In the genomic region with DNA sequence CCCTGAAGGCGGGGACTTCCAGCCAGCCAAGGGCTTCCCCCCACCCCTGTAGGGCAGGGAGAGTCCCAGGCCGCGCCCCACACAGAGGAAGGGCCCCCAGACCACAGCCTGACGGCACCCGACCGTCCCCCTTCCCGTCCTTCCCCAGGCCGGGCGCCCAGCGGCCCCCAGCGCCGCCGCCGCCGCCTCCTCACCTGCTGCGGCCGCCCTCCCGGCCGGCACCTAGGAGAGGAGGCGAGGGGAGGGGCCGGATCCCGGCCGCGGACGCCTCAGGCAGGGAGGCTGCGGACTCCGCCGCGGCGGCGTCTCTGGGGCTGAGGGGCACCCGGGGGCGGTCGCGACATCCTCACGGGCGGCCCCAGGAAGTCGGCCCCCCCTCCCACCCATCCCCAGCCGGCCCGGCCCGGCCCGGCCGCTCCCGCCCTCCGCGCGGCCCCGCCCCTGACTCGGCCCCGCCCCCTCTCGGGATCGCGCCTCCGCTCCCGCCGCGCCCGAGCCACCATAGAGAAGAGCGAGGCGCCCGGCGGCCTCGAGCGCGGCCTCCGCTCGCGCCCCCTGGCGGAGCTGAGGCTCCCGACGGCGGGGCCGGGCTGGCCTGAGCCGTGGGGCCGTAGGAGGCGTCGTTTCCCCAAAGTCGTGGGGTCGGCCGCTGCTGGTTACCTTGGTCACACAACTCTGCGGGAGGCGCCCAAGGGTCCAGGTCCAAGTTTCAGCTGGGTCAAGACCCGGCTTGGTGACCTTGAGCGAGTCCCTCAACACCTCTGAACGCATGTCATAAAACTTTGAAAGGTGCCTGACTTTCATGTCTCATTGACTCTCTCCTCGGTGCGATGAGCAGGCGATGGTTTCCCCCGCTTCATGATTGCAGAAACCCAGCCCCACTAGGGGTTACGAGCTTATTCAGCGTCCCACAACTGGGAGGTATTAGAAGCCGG, we compare ENCODE assay signal across 1 cellular context.
TF ChIP-seq lines count a peak whose summit lies in the region.

No MANE protein-coding gene starts in this region.

TF ChIP-seq in HepG2, 621 proteins besides CTCF, POLR2A, EP300 and RAD21 (continued from another document and continues in another):
- TF ChIP-seq, protein P1, sequence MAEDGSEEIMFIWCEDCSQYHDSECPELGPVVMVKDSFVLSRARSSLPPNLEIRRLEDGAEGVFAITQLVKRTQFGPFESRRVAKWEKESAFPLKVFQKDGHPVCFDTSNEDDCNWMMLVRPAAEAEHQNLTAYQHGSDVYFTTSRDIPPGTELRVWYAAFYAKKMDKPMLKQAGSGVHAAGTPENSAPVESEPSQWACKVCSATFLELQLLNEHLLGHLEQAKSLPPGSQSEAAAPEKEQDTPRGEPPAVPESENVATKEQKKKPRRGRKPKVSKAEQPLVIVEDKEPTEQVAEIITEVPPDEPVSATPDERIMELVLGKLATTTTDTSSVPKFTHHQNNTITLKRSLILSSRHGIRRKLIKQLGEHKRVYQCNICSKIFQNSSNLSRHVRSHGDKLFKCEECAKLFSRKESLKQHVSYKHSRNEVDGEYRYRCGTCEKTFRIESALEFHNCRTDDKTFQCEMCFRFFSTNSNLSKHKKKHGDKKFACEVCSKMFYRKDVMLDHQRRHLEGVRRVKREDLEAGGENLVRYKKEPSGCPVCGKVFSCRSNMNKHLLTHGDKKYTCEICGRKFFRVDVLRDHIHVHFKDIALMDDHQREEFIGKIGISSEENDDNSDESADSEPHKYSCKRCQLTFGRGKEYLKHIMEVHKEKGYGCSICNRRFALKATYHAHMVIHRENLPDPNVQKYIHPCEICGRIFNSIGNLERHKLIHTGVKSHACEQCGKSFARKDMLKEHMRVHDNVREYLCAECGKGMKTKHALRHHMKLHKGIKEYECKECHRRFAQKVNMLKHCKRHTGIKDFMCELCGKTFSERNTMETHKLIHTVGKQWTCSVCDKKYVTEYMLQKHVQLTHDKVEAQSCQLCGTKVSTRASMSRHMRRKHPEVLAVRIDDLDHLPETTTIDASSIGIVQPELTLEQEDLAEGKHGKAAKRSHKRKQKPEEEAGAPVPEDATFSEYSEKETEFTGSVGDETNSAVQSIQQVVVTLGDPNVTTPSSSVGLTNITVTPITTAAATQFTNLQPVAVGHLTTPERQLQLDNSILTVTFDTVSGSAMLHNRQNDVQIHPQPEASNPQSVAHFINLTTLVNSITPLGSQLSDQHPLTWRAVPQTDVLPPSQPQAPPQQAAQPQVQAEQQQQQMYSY (CRISPR knock-in tag; IDR thresholded peaks at IDR 0.05), result no peak
- no peak for TF ChIP-seq RAD51 (IDR thresholded peaks at IDR 0.05; ENCODE audit: borderline replicate concordance)
- TF ChIP-seq ZNF30 (CRISPR knock-in tag; IDR thresholded peaks at IDR 0.05), result no peak
- TF ChIP-seq HINFP (CRISPR knock-in tag; IDR thresholded peaks at IDR 0.05; ENCODE audit: low read depth), result no peak
- no peak for TF ChIP-seq ZNF780A (CRISPR knock-in tag; IDR thresholded peaks at IDR 0.05)
- TF ChIP-seq USF2 (IDR thresholded peaks at IDR 0.05; ENCODE audit: low read depth, low read length), result no peak
- no peak for TF ChIP-seq USF2 (CRISPR knock-in tag; IDR thresholded peaks at IDR 0.05; ENCODE audit: borderline replicate concordance)
- TF ChIP-seq, protein P2, sequence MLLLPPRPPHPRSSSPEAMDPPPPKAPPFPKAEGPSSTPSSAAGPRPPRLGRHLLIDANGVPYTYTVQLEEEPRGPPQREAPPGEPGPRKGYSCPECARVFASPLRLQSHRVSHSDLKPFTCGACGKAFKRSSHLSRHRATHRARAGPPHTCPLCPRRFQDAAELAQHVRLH (CRISPR knock-in tag; IDR thresholded peaks at IDR 0.05; ENCODE audit: borderline replicate concordance, low read depth), result peak; percentile 44; the same call in 1 of the 2 replicates
- TF ChIP-seq ZNF563 (CRISPR knock-in tag; IDR thresholded peaks at IDR 0.05), result peak; percentile 59
- no peak for TF ChIP-seq ZNF557 (CRISPR knock-in tag; IDR thresholded peaks at IDR 0.05)
- TF ChIP-seq ZFYVE20 (CRISPR knock-in tag; IDR thresholded peaks at IDR 0.05; ENCODE audit: borderline replicate concordance, low read depth), result no peak
- TF ChIP-seq SNAPC2 (CRISPR knock-in tag; IDR thresholded peaks at IDR 0.05), result 0 out of 2 replicates have a peak, but pooled peaks have one; percentile 39
- no peak for TF ChIP-seq ZNF768 (CRISPR knock-in tag; IDR thresholded peaks at IDR 0.05)
- TF ChIP-seq TFE3 (CRISPR knock-in tag; IDR thresholded peaks at IDR 0.05), result no peak
- no peak for TF ChIP-seq NFATC3 (CRISPR knock-in tag; IDR thresholded peaks at IDR 0.05)
- no peak for TF ChIP-seq PAXIP1 (CRISPR knock-in tag; conservative IDR thresholded peaks at IDR 0.05)
- TF ChIP-seq SMC3 (IDR thresholded peaks at IDR 0.05; ENCODE audit: low read length), result peak; percentile 19; the same call in 1 of the 2 replicates
- TF ChIP-seq ZFP41 (CRISPR knock-in tag; IDR thresholded peaks at IDR 0.05; ENCODE audit: borderline replicate concordance), result no peak
- TF ChIP-seq XBP1 (CRISPR knock-in tag; IDR thresholded peaks at IDR 0.05), result no peak
- no peak for TF ChIP-seq TEAD2 (CRISPR knock-in tag; IDR thresholded peaks at IDR 0.05)
- peak; percentile 58; the same call in 1 of the 2 replicates for TF ChIP-seq ARID4A (CRISPR knock-in tag; IDR thresholded peaks at IDR 0.05; ENCODE audit: borderline replicate concordance)
- TF ChIP-seq SRSF9 (IDR thresholded peaks at IDR 0.05; ENCODE audit: borderline replicate concordance, insufficient read depth, low read depth, low read length, poor library complexity, severe bottlenecking), result no peak
- TF ChIP-seq, protein P3, sequence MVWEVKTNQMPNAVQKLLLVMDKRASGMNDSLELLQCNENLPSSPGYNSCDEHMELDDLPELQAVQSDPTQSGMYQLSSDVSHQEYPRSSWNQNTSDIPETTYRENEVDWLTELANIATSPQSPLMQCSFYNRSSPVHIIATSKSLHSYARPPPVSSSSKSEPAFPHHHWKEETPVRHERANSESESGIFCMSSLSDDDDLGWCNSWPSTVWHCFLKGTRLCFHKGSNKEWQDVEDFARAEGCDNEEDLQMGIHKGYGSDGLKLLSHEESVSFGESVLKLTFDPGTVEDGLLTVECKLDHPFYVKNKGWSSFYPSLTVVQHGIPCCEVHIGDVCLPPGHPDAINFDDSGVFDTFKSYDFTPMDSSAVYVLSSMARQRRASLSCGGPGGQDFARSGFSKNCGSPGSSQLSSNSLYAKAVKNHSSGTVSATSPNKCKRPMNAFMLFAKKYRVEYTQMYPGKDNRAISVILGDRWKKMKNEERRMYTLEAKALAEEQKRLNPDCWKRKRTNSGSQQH (CRISPR knock-in tag; IDR thresholded peaks at IDR 0.05; ENCODE audit: low read depth), result no peak
- TF ChIP-seq CEBPB (IDR thresholded peaks at IDR 0.05; ENCODE audit: borderline replicate concordance, low read depth, low read length), result no peak
- TF ChIP-seq SP5 (CRISPR knock-in tag; IDR thresholded peaks at IDR 0.05; ENCODE audit: borderline replicate concordance, low read depth), result no peak
- no peak for TF ChIP-seq ETV5 (CRISPR knock-in tag; IDR thresholded peaks at IDR 0.05; ENCODE audit: borderline replicate concordance)
- TF ChIP-seq FOXO4 (CRISPR knock-in tag; conservative IDR thresholded peaks at IDR 0.05), result no peak
- no peak for TF ChIP-seq ZSCAN9 (CRISPR knock-in tag; IDR thresholded peaks at IDR 0.05; ENCODE audit: borderline replicate concordance)
- TF ChIP-seq ZNF496 (CRISPR knock-in tag; IDR thresholded peaks at IDR 0.05; ENCODE audit: insufficient replicate concordance), result no peak
- TF ChIP-seq TMF1 (CRISPR knock-in tag; IDR thresholded peaks at IDR 0.05; ENCODE audit: low read depth), result no peak
- TF ChIP-seq ZBTB7B (CRISPR knock-in tag; IDR thresholded peaks at IDR 0.05), result peak; percentile 29; the same call in 1 of the 2 replicates
- peak; percentile 1; the same call in 1 of the 2 replicates for TF ChIP-seq ZNF788 (CRISPR knock-in tag; IDR thresholded peaks at IDR 0.05; ENCODE audit: borderline replicate concordance)
